ENCODE assay signal across 17 cellular contexts in the genomic region with DNA sequence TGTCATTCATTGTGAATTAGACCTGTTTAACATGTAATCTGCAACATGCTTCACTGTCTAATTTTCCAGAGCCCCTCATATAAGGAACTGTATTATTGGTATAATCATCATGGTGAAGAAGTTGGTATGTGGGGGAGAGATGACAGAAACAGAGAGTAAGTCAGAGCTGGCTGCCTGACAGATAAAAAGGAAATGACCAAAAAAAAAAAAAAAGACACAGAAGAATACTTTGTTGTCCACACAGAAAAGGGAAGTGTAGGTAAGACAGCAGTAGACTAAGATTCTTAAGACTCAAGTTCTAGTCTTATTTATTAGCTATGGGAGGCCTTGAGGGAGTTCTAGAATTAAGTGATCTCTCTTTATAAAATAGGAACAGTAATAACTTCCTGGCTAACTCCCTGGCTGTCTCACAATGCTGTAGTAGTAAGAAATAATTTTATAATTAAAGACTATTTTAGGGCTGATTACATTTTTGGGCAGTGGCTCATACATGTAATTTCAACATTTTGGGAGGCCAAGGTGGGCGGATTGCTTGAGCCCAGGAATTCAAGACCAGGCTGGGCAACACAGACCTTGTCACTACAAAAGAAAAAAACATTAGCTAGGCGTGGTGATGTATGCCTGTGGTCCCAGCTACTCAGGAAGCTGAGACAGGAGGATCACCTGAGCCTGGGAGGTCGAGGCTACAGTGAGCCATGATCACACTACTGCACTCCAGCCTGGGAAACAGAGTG.
DNase-seq lines count a peak whose midpoint lies in the region; ATAC-seq and TF ChIP-seq lines count a peak whose summit lies in the region.
"Had no signal": no experiment of that assay in that cellular context is flagged by ENCODE, and none has a peak within 500 bp of the region (broad histone marks: within the 10 kb centered on the region; RNA-seq: fewer than 3 reads in every experiment).

No MANE protein-coding gene starts in this region.

- H3K27me3 ChIP-seq in AG04450 (ENCODE audit: control insufficient read depth, insufficient read depth, low read length) (no peaks in the 10 kb centered on the region), colonic mucosa (no peaks in the 10 kb centered on the region)
- H3K27me3 ChIP-seq: tibial artery had no signal

- H3K27ac Mint-ChIP-seq in chondrocyte (ENCODE audit: unreplicated experiment) = peak overlapping the region; percentile 74
- H3K27ac Mint-ChIP-seq: activated T-helper 1 cell treated with anti-CD3 and anti-CD28 coated beads, Interleukin-12 subunit alpha, Interleukin-12 subunit beta, Interleukin-2, Interleukin-4 antibody, amounts not matched to agents 30 ng/mL and 10 ng/mL and 1 ng/mL, durations not matched to agents 14 hours and 24 hours and 36 hours had no signal

- DNase-seq in AG04450 (ENCODE audit: low read depth, low spot score) = peak; percentile 48
- DNase-seq in KBM-7 = peak; percentile 49
- no peak for DNase-seq in chondrocyte (ENCODE audit: low spot score)
- no peak for DNase-seq in colonic mucosa
- no peak for DNase-seq in activated CD4-positive, CD25-positive, alpha-beta regulatory T cell treated with anti-CD3 and anti-CD28 coated beads, Interleukin-2, amount 50 U/mL, for 72 hours
- DNase-seq in NCI-H1436 treated with DMSO at 0.1 percent for 48 hours (lab: John Stamatoyannopoulos, UW) = no peak
- DNase-seq: activated CD4-positive, alpha-beta T cell treated with anti-CD3 and anti-CD28 coated beads, Interleukin-2, amount 50 U/mL, for 1 hour; DMS53; NCI-H345; PC-9; T-helper 1 cell; tibial artery had no signal

- H3K4me3 Mint-ChIP-seq in chondrocyte (ENCODE audit: unreplicated experiment) = no peak overlapping the region
- H3K4me3 Mint-ChIP-seq: activated T-helper 1 cell treated with anti-CD3 and anti-CD28 coated beads, Interleukin-12 subunit alpha, Interleukin-12 subunit beta, Interleukin-2, Interleukin-4 antibody, amounts not matched to agents 30 ng/mL and 10 ng/mL and 1 ng/mL, durations not matched to agents 14 hours and 24 hours and 36 hours had no signal

- no peak overlapping the region for H3K4me3 ChIP-seq in AG04450 (ENCODE audit: low read depth, low read length)
- H3K4me3 ChIP-seq in colonic mucosa = no peak overlapping the region
- H3K4me3 ChIP-seq: PC-9, tibial artery had no signal

- peaks cover 4% of the 10 kb centered on the region for H3K36me3 Mint-ChIP-seq in chondrocyte (ENCODE audit: low read depth)

- H3K4me1 ChIP-seq in colonic mucosa = no peaks in the 10 kb centered on the region
- H3K4me1 ChIP-seq: parathyroid adenoma had no signal

- CTCF ChIA-PET in AG04450 (lab: Charles Lee) = interaction anchor here (0.6 to 1.0 kb wide), 2 partner anchors 339 to 543 kb away, joined by 3 read pairs; no protein-coding TSS in a partner anchor

- in situ Hi-C loops in KBM-7 (cut with MboI; ENCODE audit: low pct_unique_long_range_greater_than_20kb, low sequenced_read_pairs) = no loop called here

- H3K27ac ChIP-seq in AG04450 (ENCODE audit: low read depth, low read length) (no peak overlapping the region), colonic mucosa (no peak overlapping the region)
- H3K27ac ChIP-seq: parathyroid adenoma, PC-9, tibial artery had no signal

- POLR2A ChIA-PET in AG04450 (lab: Yijun Ruan, JAX) = interaction anchor here (0.6 to 0.8 kb wide), 2 partner anchors 43 to 1272 kb away, joined by 3 to 4 read pairs; no protein-coding TSS in a partner anchor

- peaks cover 9% of the 10 kb centered on the region for H3K9me3 Mint-ChIP-seq in chondrocyte (ENCODE audit: low read depth)
- H3K9me3 Mint-ChIP-seq: activated T-helper 1 cell treated with anti-CD3 and anti-CD28 coated beads, Interleukin-12 subunit alpha, Interleukin-12 subunit beta, Interleukin-2, Interleukin-4 antibody, amounts not matched to agents 30 ng/mL and 10 ng/mL and 1 ng/mL, durations not matched to agents 14 hours and 24 hours and 36 hours had no signal

- H3K36me3 ChIP-seq in colonic mucosa = no peaks in the 10 kb centered on the region
- H3K36me3 ChIP-seq: tibial artery had no signal

- H3K4me1 Mint-ChIP-seq in chondrocyte (ENCODE audit: low read depth) = peaks cover 72% of the 10 kb centered on the region

- H3K9ac ChIP-seq in colonic mucosa (ENCODE audit: low read depth in 2 of 2, low read length in 2 of 2) = no peak overlapping the region
- H3K9ac ChIP-seq: parathyroid adenoma had no signal

- ATAC-seq in GM18868 (IDR thresholded peaks at IDR 0.05; ENCODE audit: unreplicated experiment) (peak; percentile 74), SK-N-SH treated with all-trans-retinoic acid at 6 μM for 48 hours (no peak)
- ATAC-seq: HCT116 had no signal

- intact Hi-C loops in colonic mucosa (cut with DNase I) = no loop called here

- no peaks in the 10 kb centered on the region for H3K27me3 Mint-ChIP-seq in chondrocyte (ENCODE audit: low read depth)

- TF ChIP-seq CTCF in AG04450 (IDR thresholded peaks at IDR 0.05; ENCODE audit: low read depth, low read length) = no peak
- TF ChIP-seq CTCF in chondrocyte (IDR thresholded peaks at IDR 0.05) = no peak
- no peak for TF ChIP-seq CTCF in colonic mucosa (IDR thresholded peaks at IDR 0.05)

- H3K9me3 ChIP-seq in AG04450 (ENCODE audit: control insufficient read depth, insufficient read depth, low read length) (no peaks in the 10 kb centered on the region), colonic mucosa (no peaks in the 10 kb centered on the region)
- H3K9me3 ChIP-seq: tibial artery had no signal

TF ChIP-seq in SK-N-SH treated with all-trans-retinoic acid at 6 μM for 48 hours, 23 proteins besides CTCF, POLR2A, EP300 and RAD21:
- TF ChIP-seq PPARA (CRISPR knock-in tag; IDR thresholded peaks at IDR 0.05; ENCODE audit: borderline replicate concordance) = no peak
- TF ChIP-seq ARNTL (CRISPR knock-in tag; IDR thresholded peaks at IDR 0.05; ENCODE audit: borderline replicate concordance, low read depth) = no peak
- no peak for TF ChIP-seq ZFP30 (CRISPR knock-in tag; IDR thresholded peaks at IDR 0.05)
TF ChIP-seq in SK-N-SH treated with all-trans-retinoic acid at 6 μM for 48 hours: peak in this region for 0.

Comparison
In these comparisons a context has a peak if more than half of its experiments do, and no peak if none do; other contexts are left out.
1. DNase-seq: peak in AG04450 (single experiment) and KBM-7 (single experiment); none in chondrocyte (single experiment), colonic mucosa (single experiment), activated CD4-positive, CD25-positive, alpha-beta regulatory T cell treated with anti-CD3 and anti-CD28 coated beads, Interleukin-2, amount 50 U/mL, for 72 hours (single experiment) and NCI-H1436 treated with DMSO at 0.1 percent for 48 hours (single experiment).